Comparison of ENCODE assay signal across 2 cellular contexts in genomic region chr1:109142248-109142647, GRCh38.
TF ChIP-seq lines count a peak whose summit lies in the region.

No MANE protein-coding gene starts in this region.

TF ChIP-seq in HepG2, 621 proteins besides CTCF, POLR2A, EP300 and RAD21:
- TF ChIP-seq NFYC (CRISPR knock-in tag; IDR thresholded peaks at IDR 0.05) (no peak), ZNF224 (CRISPR knock-in tag; IDR thresholded peaks at IDR 0.05) (no peak), PHF21A (CRISPR knock-in tag; IDR thresholded peaks at IDR 0.05) (no peak), ZNF660 (CRISPR knock-in tag; IDR thresholded peaks at IDR 0.05; ENCODE audit: borderline replicate concordance, low read depth) (no peak), IRX3 (CRISPR knock-in tag; IDR thresholded peaks at IDR 0.05; ENCODE audit: borderline replicate concordance, low read depth) (no peak), ZNF263 (CRISPR knock-in tag; IDR thresholded peaks at IDR 0.05) (no peak), RORA (CRISPR knock-in tag; IDR thresholded peaks at IDR 0.05) (no peak), CBX5 (CRISPR knock-in tag; IDR thresholded peaks at IDR 0.05; ENCODE audit: borderline replicate concordance) (no peak), ZNF879 (CRISPR knock-in tag; IDR thresholded peaks at IDR 0.05) (no peak), CC2D1A (CRISPR knock-in tag; IDR thresholded peaks at IDR 0.05) (no peak), REST (IDR thresholded peaks at IDR 0.05; ENCODE audit: borderline replicate concordance in 1 of 2, low read depth in 1 of 2, low read length in 2 of 2) (no peak), ZNF670 (CRISPR knock-in tag; IDR thresholded peaks at IDR 0.05; ENCODE audit: borderline replicate concordance) (no peak), CEBPG (CRISPR knock-in tag; IDR thresholded peaks at IDR 0.05) (no peak)

TF ChIP-seq in K562, 482 proteins besides CTCF, POLR2A, EP300 and RAD21:
- TF ChIP-seq SRF (CRISPR knock-in tag; IDR thresholded peaks at IDR 0.05), result no peak
- peak; percentile 13 for TF ChIP-seq MEIS2 (IDR thresholded peaks at IDR 0.05; ENCODE audit: partially characterized antibody)
